18 cellular contexts compared by ENCODE assay signal in the genomic region with DNA sequence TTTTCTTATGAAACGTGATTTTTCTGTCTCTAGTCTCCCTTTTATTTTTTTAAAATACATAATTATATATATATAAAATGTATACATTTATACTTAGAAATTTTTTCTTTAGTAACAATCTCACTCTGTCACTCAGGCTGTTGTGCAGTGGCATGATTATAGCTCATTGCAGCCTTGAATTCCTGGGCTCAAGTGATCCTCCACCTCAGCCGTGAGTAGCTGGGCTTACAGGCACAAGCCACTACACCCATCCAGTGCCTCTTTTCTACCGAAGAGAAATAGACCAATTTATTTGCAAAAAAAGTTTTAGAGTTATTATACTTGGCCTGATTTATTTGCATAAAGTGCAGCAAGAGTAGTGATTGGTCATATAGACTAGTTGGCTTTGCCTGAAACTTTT.
DNase-seq lines count a peak whose midpoint lies in the region; ATAC-seq and TF ChIP-seq lines count a peak whose summit lies in the region.
"Had no signal": no experiment of that assay in that cellular context is flagged by ENCODE, and none has a peak within 500 bp of the region (broad histone marks: within the 10 kb centered on the region; RNA-seq: fewer than 3 reads in every experiment).

No MANE protein-coding gene starts in this region.

- no TSS peak for BruUV-seq in Caco-2 (replicated peaks; lab: Mats Ljungman, UMichigan)

- H3K27me3 Mint-ChIP-seq in Caco-2 (ENCODE audit: insufficient read depth, unreplicated experiment) (no peaks in the 10 kb centered on the region), WTC11 (ENCODE audit: low read depth) (no peaks in the 10 kb centered on the region)
- H3K27me3 Mint-ChIP-seq: B cell; CD4-positive, CD25-positive, alpha-beta regulatory T cell had no signal

- H3K9me3 Mint-ChIP-seq in Caco-2 (ENCODE audit: unreplicated experiment) (peaks cover 20% of the 10 kb centered on the region), WTC11 (peaks cover 33% of the 10 kb centered on the region)

- H3K9me3 ChIP-seq in Caco-2 (peaks cover 35% of the 10 kb centered on the region), left lung (peaks cover 0 to 28% of the 10 kb centered on the region in 2 donors)
- H3K9me3 ChIP-seq: HAP-1 had no signal

- TF ChIP-seq CTCF in Caco-2 (IDR thresholded peaks at IDR 0.05; ENCODE audit: insufficient read depth in 1 of 2, low read depth in 1 of 2, low read length in 1 of 2, severe bottlenecking in 1 of 2, unreplicated experiment in 1 of 2) (no peak), WTC11 (IDR thresholded peaks at IDR 0.05) (no peak), left lung (IDR thresholded peaks at IDR 0.05) (no peak), GM10266 (IDR thresholded peaks at IDR 0.05; ENCODE audit: control insufficient read depth, insufficient read depth, low read depth, missing control alignments) (no peak)

- H3K27me3 ChIP-seq in Caco-2 (replicated peaks; ENCODE audit: control insufficient read depth, insufficient read depth, low read length) (no peaks in the 10 kb centered on the region), left lung (no peaks in the 10 kb centered on the region)
- H3K27me3 ChIP-seq: BLaER1 had no signal

- H3K4me1 Mint-ChIP-seq in Caco-2 (ENCODE audit: low read depth, unreplicated experiment): peaks cover 49% of the 10 kb centered on the region
- peaks cover 12% of the 10 kb centered on the region for H3K4me1 Mint-ChIP-seq in WTC11
- H3K4me1 Mint-ChIP-seq: B cell had no signal

- intact Hi-C loops in Caco-2 (cut with micrococcal nuclease; ENCODE audit: unreplicated experiment): loop anchor here (2.0 kb wide), 1 partner anchor 16 kb away; no protein-coding TSS in a partner anchor
- intact Hi-C loops in left lung (cut with DNase I): no loop called here

- H3K4me1 ChIP-seq in Caco-2 (peaks cover 66% of the 10 kb centered on the region), left lung (no peaks in the 10 kb centered on the region)
- H3K4me1 ChIP-seq: BLaER1, HAP-1 had no signal

- H3K36me3 Mint-ChIP-seq in Caco-2 (ENCODE audit: insufficient read depth, unreplicated experiment): peaks cover 17% of the 10 kb centered on the region
- peaks cover 30% of the 10 kb centered on the region for H3K36me3 Mint-ChIP-seq in WTC11

- ATAC-seq in WTC11: no peak
- peak; percentile 87 for ATAC-seq in left lung
- ATAC-seq: CD8-positive, alpha-beta T cell had no signal

- H3K4me3 Mint-ChIP-seq in Caco-2 (ENCODE audit: unreplicated experiment): peak overlapping the region; percentile 16
- H3K4me3 Mint-ChIP-seq in WTC11: no peak overlapping the region
- H3K4me3 Mint-ChIP-seq: B cell; CD4-positive, CD25-positive, alpha-beta regulatory T cell; CD8-positive, alpha-beta T cell; HFFc6 had no signal

- H3K36me3 ChIP-seq in Caco-2 (ENCODE audit: control insufficient read depth, insufficient read depth, low read length) (0 out of 2 replicates have a peak, but pooled peaks cover 2% of the 10 kb centered on the region), left lung (no peaks in the 10 kb centered on the region)
- H3K36me3 ChIP-seq: HAP-1 had no signal

- no peak overlapping the region for H3K27ac ChIP-seq in left lung
- H3K27ac ChIP-seq: 22Rv1, BLaER1, C4-2B had no signal

- DNase-seq in Caco-2 (no peak), WTC11 (ENCODE audit: low spot score) (no peak), left lung (no peak), islet precursor cell (no peak), GM10266 (ENCODE audit: extremely low spot score) (no peak)
- DNase-seq in activated CD4-positive, alpha-beta T cell treated with anti-CD3 and anti-CD28 coated beads, Interleukin-2, amount 50 U/mL, for 4 hours: no peak
- DNase-seq: CD4-positive, CD25-positive, alpha-beta regulatory T cell; CD8-positive, alpha-beta T cell; DMS53; DMS79 treated with DMSO at 0.1 percent for 48 hours; GF-D8; GOT3; HFFc6 had no signal

- no peak overlapping the region for H3K4me3 ChIP-seq in Caco-2 (ENCODE audit: low read depth, low read length)
- H3K4me3 ChIP-seq in left lung: no peak overlapping the region
- H3K4me3 ChIP-seq: BLaER1, HAP-1 had no signal

- H3K27ac Mint-ChIP-seq in Caco-2 (ENCODE audit: unreplicated experiment) (peak overlapping the region; percentile 66), WTC11 (0 out of 2 replicates have a peak overlapping the region, but pooled peaks have one; percentile 32)
- H3K27ac Mint-ChIP-seq: B cell; CD4-positive, CD25-positive, alpha-beta regulatory T cell; CD8-positive, alpha-beta T cell had no signal

- POLR2A ChIA-PET in Caco-2 (lab: Charles Lee): no interaction called here
- POLR2A ChIA-PET in WTC11 (lab: Charles Lee): no interaction called here

- CTCF ChIA-PET in Caco-2 (lab: Charles Lee) (no interaction called here), WTC11 (lab: Charles Lee) (no interaction called here)

TF ChIP-seq in WTC11, 78 proteins besides CTCF, POLR2A, EP300 and RAD21:
- TF ChIP-seq TEAD1 (CRISPR knock-in tag; IDR thresholded peaks at IDR 0.05) (no peak), KAT7 (CRISPR knock-in tag; IDR thresholded peaks at IDR 0.05; ENCODE audit: borderline replicate concordance) (no peak), GTF2I (CRISPR knock-in tag; conservative IDR thresholded peaks at IDR 0.05) (no peak)
